In the genomic region with DNA sequence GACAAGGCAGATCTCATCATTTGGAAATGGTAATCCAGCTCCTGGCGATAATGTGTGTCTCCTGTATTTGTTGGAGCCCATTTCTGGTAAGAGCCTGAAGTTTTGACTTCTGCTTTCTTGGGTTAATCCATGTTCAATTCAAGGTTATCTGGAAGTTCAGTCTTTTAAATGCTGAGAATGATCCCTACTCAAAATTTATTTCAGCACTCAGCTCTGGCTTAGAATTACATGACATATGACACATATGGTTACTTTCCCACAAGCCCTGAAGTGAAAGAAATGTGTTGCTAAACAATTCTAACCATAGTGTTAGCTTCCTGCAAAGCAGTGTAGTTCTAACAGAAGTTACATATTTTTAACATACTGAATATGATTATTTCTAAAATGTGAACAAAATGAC, we compare ENCODE assay signal across 29 cellular contexts. TPM values are rescaled to one million over a fixed set of nuclear protein-coding genes. Genes with fewer than 3 reads are reported as not detected.
DNase-seq lines count a peak whose midpoint lies in the region; ATAC-seq and TF ChIP-seq lines count a peak whose summit lies in the region.
"Had no signal": no experiment of that assay in that cellular context is flagged by ENCODE, and none has a peak within 500 bp of the region (broad histone marks: within the 10 kb centered on the region; RNA-seq: fewer than 3 reads in every experiment).

No MANE protein-coding gene starts in this region.

- H3K4me3 ChIP-seq in A673 (ENCODE audit: low read depth, low read length, poor library complexity, severe bottlenecking) = no peak overlapping the region
- no peak overlapping the region for H3K4me3 ChIP-seq in HEK293 (ENCODE audit: low read depth, low read length)
- H3K4me3 ChIP-seq in breast epithelium = peak overlapping the region; percentile 1 to 55 (median 3)
- peak overlapping the region; percentile 23 to 79 for H3K4me3 ChIP-seq in muscle layer of duodenum (ENCODE audit: low read depth in 1 of 2, low read length in 2 of 2)
- H3K4me3 ChIP-seq: gastrocnemius medialis, GM23338, right atrium auricular region had no signal

- H3K9me3 ChIP-seq in A673 (ENCODE audit: low read depth, low read length, poor library complexity, severe bottlenecking) (no peaks in the 10 kb centered on the region), HEK293 (ENCODE audit: control insufficient read depth, insufficient read depth, low read depth, low read length) (no peaks in the 10 kb centered on the region), breast epithelium (peaks cover 0 to 1% of the 10 kb centered on the region in 2 donors), muscle layer of duodenum (ENCODE audit: control insufficient read depth in 1 of 2, low read length in 2 of 2) (no peaks in the 10 kb centered on the region)
- H3K9me3 ChIP-seq: gastrocnemius medialis had no signal

- ATAC-seq in HG02571 (IDR thresholded peaks at IDR 0.05; ENCODE audit: unreplicated experiment) = no peak
- ATAC-seq: gastrocnemius medialis; GM23338; left ventricle myocardium superior; natural killer cell treated with Interleukin-12 subunit alpha and Interleukin-12 subunit beta and Interleukin-15 and Interleukin-18, amount 100 ng/mL, for 72 hours; stimulated activated memory B cell treated with anti-CD40 and anti-IgM and Interleukin-4, amounts not matched to agents 10 μg/mL and 1 μg/mL and 100 μg/mL, for 72 hours had no signal

- BruUV-seq in A673 (replicated peaks; lab: Mats Ljungman, UMichigan) (no TSS peak), Calu3 (replicated peaks; lab: Mats Ljungman, UMichigan) (no TSS peak)

- H3K27ac ChIP-seq in A673 (ENCODE audit: low read depth, low read length, poor library complexity, severe bottlenecking) (peak overlapping the region; percentile 19), HEK293 (ENCODE audit: extremely low read depth, low read depth, low read length) (no peak overlapping the region), breast epithelium (no peak overlapping the region), muscle layer of duodenum (ENCODE audit: low read length) (no peak overlapping the region)
- H3K27ac ChIP-seq: epithelial cell of prostate, gastrocnemius medialis, right atrium auricular region had no signal

- POLR2A ChIA-PET in A673 (lab: Charles Lee; ENCODE audit: low non-redundant PET) = no interaction called here
- POLR2A ChIA-PET in HEK293 (lab: Yijun Ruan, JAX) = no interaction called here

- no peak overlapping the region for H3K4me3 Mint-ChIP-seq in Calu3 (ENCODE audit: low read depth, unreplicated experiment)
- H3K4me3 Mint-ChIP-seq: activated B cell treated with CpG ODN at 0.5 μM for 24 hours; activated naive CD8-positive, alpha-beta T cell treated with anti-CD3 and anti-CD28 coated beads, Interleukin-2, amount 10 ng/mL, durations not matched to agents 7 days and 5 days; GM23338; natural killer cell treated with Interleukin-12 subunit alpha and Interleukin-12 subunit beta and Interleukin-15 and Interleukin-18, amount 100 ng/mL, for 72 hours; stimulated activated memory B cell treated with anti-CD40 and anti-IgM and Interleukin-4, amounts not matched to agents 10 μg/mL and 1 μg/mL and 100 μg/mL, for 72 hours had no signal

- TF ChIP-seq POLR2A in breast epithelium (IDR thresholded peaks at IDR 0.05) = no peak

- H3K36me3 Mint-ChIP-seq in Calu3 (ENCODE audit: insufficient read depth, unreplicated experiment) = peaks cover 11% of the 10 kb centered on the region
- H3K36me3 Mint-ChIP-seq: activated naive CD8-positive, alpha-beta T cell treated with anti-CD3 and anti-CD28 coated beads, Interleukin-2, amount 10 ng/mL, durations not matched to agents 7 days and 5 days; natural killer cell treated with Interleukin-12 subunit alpha and Interleukin-12 subunit beta and Interleukin-15 and Interleukin-18, amount 100 ng/mL, for 72 hours; stimulated activated memory B cell treated with anti-CD40 and anti-IgM and Interleukin-4, amounts not matched to agents 10 μg/mL and 1 μg/mL and 100 μg/mL, for 72 hours had no signal

- TF ChIP-seq CTCF in A673 (conservative IDR thresholded peaks at IDR 0.05; ENCODE audit: low read depth, low read length) (no peak), HEK293 (tag by site-specific recombination; IDR thresholded peaks at IDR 0.05) (no peak), breast epithelium (IDR thresholded peaks at IDR 0.05) (no peak), Calu3 (IDR thresholded peaks at IDR 0.05; ENCODE audit: unreplicated experiment) (no peak)

- no peaks in the 10 kb centered on the region for H3K27me3 Mint-ChIP-seq in Calu3 (ENCODE audit: unreplicated experiment)

- DNase-seq in A673 (ENCODE audit: low spot score) (no peak), breast epithelium (ENCODE audit: low spot score in 2 of 2) (no peak), Calu3 (no peak), NCI-H1048 (lab: John Stamatoyannopoulos, UW) (no peak), RPMI8226 (no peak)
- DNase-seq: activated B cell treated with CpG ODN at 0.5 μM for 24 hours; activated CD4-positive, alpha-beta T cell treated with anti-CD3 and anti-CD28 coated beads, Interleukin-2, amount 50 U/mL, for 4 hours; activated CD8-positive, alpha-beta memory T cell treated with anti-CD3 and anti-CD28 coated beads, Interleukin-2, amount 50 U/mL, for 4 hours; activated naive CD8-positive, alpha-beta T cell treated with anti-CD3 and anti-CD28 coated beads, Interleukin-2, amount 10 ng/mL, durations not matched to agents 7 days and 5 days; C1 segment of cervical spinal cord; gastrocnemius medialis; hypothalamus; Kasumi-1; left ventricle myocardium superior; midbrain; NCI-H2081 treated with DMSO at 0.1 percent for 48 hours; Right ventricle myocardium superior; stimulated activated CD4-positive, alpha-beta T cell treated with anti-CD3 and anti-CD28 coated beads, Interleukin-4, amount 100 ng/mL, for 1 hour; T-helper 9 cell had no signal

- intact Hi-C loops in A673 (cut with micrococcal nuclease; ENCODE audit: unreplicated experiment) (loop anchor here (5.0 kb wide), 1 partner anchor 346 kb away; no protein-coding TSS in a partner anchor), breast epithelium (cut with DNase I; ENCODE audit: low total_unique reads) (no loop called here), Calu3 (cut with micrococcal nuclease; ENCODE audit: unreplicated experiment) (loop anchor here (5.0 to 10.0 kb wide), 2 partner anchors 111 to 346 kb away; no protein-coding TSS in a partner anchor)

- H3K4me1 ChIP-seq in A673 (ENCODE audit: insufficient read depth, low read length, poor library complexity, severe bottlenecking) = peaks cover 25% of the 10 kb centered on the region
- no peaks in the 10 kb centered on the region for H3K4me1 ChIP-seq in HEK293 (ENCODE audit: control insufficient read depth, insufficient read depth, low read length)
- no peaks in the 10 kb centered on the region for H3K4me1 ChIP-seq in breast epithelium
- no peaks in the 10 kb centered on the region for H3K4me1 ChIP-seq in muscle layer of duodenum (ENCODE audit: control insufficient read depth in 1 of 2, insufficient read depth in 2 of 2, low read length in 2 of 2)
- H3K4me1 ChIP-seq: gastrocnemius medialis, right atrium auricular region had no signal

- H3K9me3 Mint-ChIP-seq in Calu3 (ENCODE audit: low read depth, unreplicated experiment) = no peaks in the 10 kb centered on the region
- H3K9me3 Mint-ChIP-seq: activated B cell treated with CpG ODN at 0.5 μM for 24 hours; GM23338; natural killer cell treated with Interleukin-12 subunit alpha and Interleukin-12 subunit beta and Interleukin-15 and Interleukin-18, amount 100 ng/mL, for 72 hours had no signal

- CTCF ChIA-PET in A673 (lab: Charles Lee) = no interaction called here
- CTCF ChIA-PET in HEK293 (lab: Yijun Ruan, JAX) = no interaction called here
- CTCF ChIA-PET in Calu3 (lab: Charles Lee) = no interaction called here

- no peak overlapping the region for H3K27ac Mint-ChIP-seq in Calu3 (ENCODE audit: unreplicated experiment)
- H3K27ac Mint-ChIP-seq: activated B cell treated with CpG ODN at 0.5 μM for 24 hours; activated naive CD8-positive, alpha-beta T cell treated with anti-CD3 and anti-CD28 coated beads, Interleukin-2, amount 10 ng/mL, durations not matched to agents 7 days and 5 days; GM23338; natural killer cell treated with Interleukin-12 subunit alpha and Interleukin-12 subunit beta and Interleukin-15 and Interleukin-18, amount 100 ng/mL, for 72 hours; stimulated activated memory B cell treated with anti-CD40 and anti-IgM and Interleukin-4, amounts not matched to agents 10 μg/mL and 1 μg/mL and 100 μg/mL, for 72 hours had no signal

- peaks cover 38% of the 10 kb centered on the region for H3K4me1 Mint-ChIP-seq in Calu3 (ENCODE audit: low read depth, unreplicated experiment)
- H3K4me1 Mint-ChIP-seq: activated B cell treated with CpG ODN at 0.5 μM for 24 hours had no signal

- H3K36me3 ChIP-seq in A673 (ENCODE audit: insufficient read depth, low read length, poor library complexity, severe bottlenecking) = no peaks in the 10 kb centered on the region
- H3K36me3 ChIP-seq in HEK293 (ENCODE audit: control insufficient read depth in 2 of 2, insufficient read depth in 1 of 2, low read length in 2 of 2) = no peaks in the 10 kb centered on the region
- no peaks in the 10 kb centered on the region for H3K36me3 ChIP-seq in breast epithelium
- H3K36me3 ChIP-seq in muscle layer of duodenum (ENCODE audit: control insufficient read depth in 1 of 2, insufficient read depth in 2 of 2, low read length in 2 of 2) = no peaks in the 10 kb centered on the region
- H3K36me3 ChIP-seq: gastrocnemius medialis, right atrium auricular region had no signal

- no peaks in the 10 kb centered on the region for H3K27me3 ChIP-seq in A673 (replicated peaks; ENCODE audit: insufficient read depth, low read depth, low read length, poor library complexity)
- no peaks in the 10 kb centered on the region for H3K27me3 ChIP-seq in breast epithelium
- H3K27me3 ChIP-seq in muscle layer of duodenum (ENCODE audit: low read depth, low read length) = no peaks in the 10 kb centered on the region
- H3K27me3 ChIP-seq: right atrium auricular region had no signal

TF ChIP-seq in HEK293, 187 proteins besides CTCF, POLR2A, EP300 and RAD21:
- TF ChIP-seq ZBTB48 (tag by site-specific recombination; IDR thresholded peaks at IDR 0.05) (0 out of 2 replicates have a peak, but pooled peaks have one; percentile 16), ZEB2 (tag by site-specific recombination; IDR thresholded peaks at IDR 0.05) (no peak)

RNA-seq across cellular contexts. Expression of a gene that starts 2.7 kb away (rescaled TPM):
- 0.81 and 1.5 TPM in 2 replicates for total RNA-seq in A673 (2021)
- 10 to 100 TPM in 1 of 3 donors, 1 to 10 TPM in 2; 2.3 to 16.5 (median 7.9) TPM for total RNA-seq in breast epithelium
- 0.35 and 0.37 TPM in 2 replicates for total RNA-seq in Calu3 (2022)
- total RNA-seq: activated B cell treated with CpG ODN at 0.5 μM for 24 hours; activated naive CD8-positive, alpha-beta T cell treated with anti-CD3 and anti-CD28 coated beads, Interleukin-2, amount 10 ng/mL, durations not matched to agents 7 days and 5 days; G401; natural killer cell treated with Interleukin-12 subunit alpha and Interleukin-12 subunit beta and Interleukin-15 and Interleukin-18, amount 100 ng/mL, for 72 hours; OCI-LY7 had no signal

Comparison
In these comparisons a context has a peak if more than half of its experiments do, and no peak if none do; other contexts are left out.
1. H3K4me3 ChIP-seq: peak in breast epithelium (3 of 3) and muscle layer of duodenum (2 of 2); none in A673 (single experiment) and HEK293 (single experiment).